1 cellular context compared by ENCODE assay signal in the genomic region with DNA sequence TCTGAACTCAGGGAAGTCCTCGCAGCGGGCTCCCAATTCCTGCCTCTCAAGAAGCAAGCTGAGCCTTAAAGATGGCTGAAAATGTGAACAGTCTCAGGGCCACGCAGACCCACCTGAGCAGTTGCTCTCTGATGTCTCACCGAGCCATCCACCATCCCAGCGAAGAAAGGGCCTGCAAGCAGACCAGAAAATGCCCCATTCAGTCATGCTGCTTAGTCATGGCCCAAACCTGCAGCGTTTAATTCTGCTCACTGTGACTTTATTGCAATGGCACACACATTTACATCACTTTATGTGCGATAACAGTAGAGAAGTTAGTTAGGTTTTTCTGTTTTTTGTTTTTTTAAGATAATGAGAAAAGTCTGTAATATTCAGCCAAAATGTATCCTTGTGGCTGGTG.
TF ChIP-seq lines count a peak whose summit lies in the region.

No MANE protein-coding gene starts in this region.

TF ChIP-seq in K562, 482 proteins besides CTCF, POLR2A, EP300 and RAD21:
- TF ChIP-seq ZNF316 (IDR thresholded peaks at IDR 0.05) (peak; percentile 21; the same call in 1 of the 2 replicates), ZFX (CRISPR knock-in tag; IDR thresholded peaks at IDR 0.05) (peak; percentile 23; the same call in 1 of the 2 replicates), RCOR1 (IDR thresholded peaks at IDR 0.05; ENCODE audit: borderline replicate concordance in 1 of 2, low read depth in 2 of 2, low read length in 2 of 2) (no peak), MCM5 (IDR thresholded peaks at IDR 0.05; ENCODE audit: low read depth) (no peak), ZNF134 (CRISPR knock-in tag; conservative IDR thresholded peaks at IDR 0.05) (peak; percentile 81), NFE2 (IDR thresholded peaks at IDR 0.05; ENCODE audit: low read depth) (peak; percentile 61), MAFG (tag; conservative IDR thresholded peaks at IDR 0.05) (0 out of 2 replicates have a peak, but pooled peaks have one; percentile 15), C11orf30 (IDR thresholded peaks at IDR 0.05; ENCODE audit: low read depth) (0 out of 2 replicates have a peak, but pooled peaks have one; percentile 27)
- TF ChIP-seq, protein P1, sequence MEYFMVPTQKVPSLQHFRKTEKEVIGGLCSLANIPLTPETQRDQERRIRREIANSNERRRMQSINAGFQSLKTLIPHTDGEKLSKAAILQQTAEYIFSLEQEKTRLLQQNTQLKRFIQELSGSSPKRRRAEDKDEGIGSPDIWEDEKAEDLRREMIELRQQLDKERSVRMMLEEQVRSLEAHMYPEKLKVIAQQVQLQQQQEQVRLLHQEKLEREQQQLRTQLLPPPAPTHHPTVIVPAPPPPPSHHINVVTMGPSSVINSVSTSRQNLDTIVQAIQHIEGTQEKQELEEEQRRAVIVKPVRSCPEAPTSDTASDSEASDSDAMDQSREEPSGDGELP (CRISPR knock-in tag; IDR thresholded peaks at IDR 0.05; ENCODE audit: borderline replicate concordance): 0 out of 2 replicates have a peak, but pooled peaks have one; percentile 11
TF ChIP-seq in K562: peak in this region for 7.
